ENCODE assay signal across 22 cellular contexts in the genomic region with DNA sequence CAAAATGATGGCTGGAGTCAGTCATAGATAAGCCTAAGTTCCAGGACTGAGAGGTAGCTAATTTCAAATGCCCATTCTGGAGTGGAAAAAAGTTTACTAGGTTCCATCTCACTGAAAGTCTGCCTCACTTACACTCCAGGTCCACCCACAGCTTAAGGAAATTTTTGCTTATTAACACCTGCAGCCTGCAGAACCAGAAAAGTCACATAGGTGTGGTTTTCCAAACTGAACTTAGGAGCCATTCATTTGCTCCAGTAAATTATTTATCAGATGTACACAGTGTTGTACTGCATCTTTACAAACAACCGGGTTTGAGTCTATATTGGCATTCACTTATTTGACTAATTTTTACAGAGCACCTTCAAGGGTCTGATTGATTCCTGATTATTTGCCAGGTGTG.
DNase-seq lines count a peak whose midpoint lies in the region; ATAC-seq and TF ChIP-seq lines count a peak whose summit lies in the region.
"Had no signal": no experiment of that assay in that cellular context is flagged by ENCODE, and none has a peak within 500 bp of the region (broad histone marks: within the 10 kb centered on the region; RNA-seq: fewer than 3 reads in every experiment).

No MANE protein-coding gene starts in this region.

- BruUV-seq in Caco-2 (replicated peaks; lab: Mats Ljungman, UMichigan), result no TSS peak

- intact Hi-C loops in Caco-2 (cut with micrococcal nuclease; ENCODE audit: unreplicated experiment), result loop anchor here (1.0 kb wide), 1 partner anchor 11 kb away; no protein-coding TSS in a partner anchor

- no peak overlapping the region for H3K27ac Mint-ChIP-seq in Caco-2 (ENCODE audit: unreplicated experiment)
- H3K27ac Mint-ChIP-seq: H9, HFFc6 had no signal

- no peaks in the 10 kb centered on the region for H3K9me3 ChIP-seq in Caco-2
- H3K9me3 ChIP-seq: BE2C, SJSA1 had no signal

- no peaks in the 10 kb centered on the region for H3K9me3 Mint-ChIP-seq in Caco-2 (ENCODE audit: unreplicated experiment)
- H3K9me3 Mint-ChIP-seq: H9, HFFc6 had no signal

- no peak overlapping the region for H3K4me3 Mint-ChIP-seq in Caco-2 (ENCODE audit: unreplicated experiment)
- H3K4me3 Mint-ChIP-seq: H9, HFFc6 had no signal

- peak overlapping the region; percentile 24; the same call in 1 of the 2 replicates for H3K27ac ChIP-seq in 22Rv1
- H3K27ac ChIP-seq: GM23248, HL-60, SJSA1 had no signal

- H3K27me3 ChIP-seq in Caco-2 (replicated peaks; ENCODE audit: control insufficient read depth, insufficient read depth, low read length), result no peaks in the 10 kb centered on the region
- H3K27me3 ChIP-seq: SJSA1 had no signal

- H3K4me1 ChIP-seq in Caco-2, result peaks cover 24% of the 10 kb centered on the region; the same call in 1 of the 2 replicates
- H3K4me1 ChIP-seq: BE2C, SJSA1 had no signal

- TF ChIP-seq CTCF in 22Rv1 (IDR thresholded peaks at IDR 0.05) (no peak), LNCaP clone FGC (IDR thresholded peaks at IDR 0.05; ENCODE audit: control insufficient read depth, extremely low read depth, insufficient read depth) (no peak), Caco-2 (IDR thresholded peaks at IDR 0.05; ENCODE audit: insufficient read depth in 1 of 2, low read depth in 1 of 2, low read length in 1 of 2, severe bottlenecking in 1 of 2, unreplicated experiment in 1 of 2) (no peak)

- DNase-seq in LNCaP clone FGC (ENCODE audit: low read depth), result peak; percentile 18
- peak; percentile 28 for DNase-seq in renal cortical epithelial cell (ENCODE audit: low read depth)
- no peak for DNase-seq in retina
- DNase-seq in Caco-2, result no peak
- DNase-seq: BE2C, DND-41, GM23248, H9, HFFc6, KBM-7, NCI-H1092 treated with DMSO at 0.1 percent for 48 hours, NCI-H1436 treated with DMSO at 0.1 percent for 48 hours, NCI-H2029 treated with DMSO at 0.1 percent for 48 hours, NCI-H226, NCI-H524 treated with DMSO at 0.1 percent for 48 hours, OCI-M1 had no signal

- POLR2A ChIA-PET in Caco-2 (lab: Charles Lee), result no interaction called here

- peaks cover 7% of the 10 kb centered on the region for H3K4me1 Mint-ChIP-seq in Caco-2 (ENCODE audit: low read depth, unreplicated experiment)

- H3K36me3 ChIP-seq in Caco-2 (ENCODE audit: control insufficient read depth, insufficient read depth, low read length), result no peaks in the 10 kb centered on the region
- H3K36me3 ChIP-seq: BE2C, SJSA1 had no signal

- CTCF ChIA-PET in Caco-2 (lab: Charles Lee), result no interaction called here

- ATAC-seq in esophagus mucosa (peak; percentile 85), GM21717 (IDR thresholded peaks at IDR 0.05; ENCODE audit: unreplicated experiment) (no peak)
- ATAC-seq: Right ventricle myocardium inferior had no signal

- H3K36me3 Mint-ChIP-seq in Caco-2 (ENCODE audit: insufficient read depth, unreplicated experiment), result no peaks in the 10 kb centered on the region

- no peaks in the 10 kb centered on the region for H3K27me3 Mint-ChIP-seq in Caco-2 (ENCODE audit: insufficient read depth, unreplicated experiment)

- no peak overlapping the region for H3K4me3 ChIP-seq in LNCaP clone FGC (ENCODE audit: low read depth, low read length)
- no peak overlapping the region for H3K4me3 ChIP-seq in Caco-2 (ENCODE audit: low read depth, low read length)
- H3K4me3 ChIP-seq: GM23248, SJSA1 had no signal

Comparison
In these comparisons a context has a peak if more than half of its experiments do, and no peak if none do; other contexts are left out.
1. DNase-seq: peak in LNCaP clone FGC (single experiment) and renal cortical epithelial cell (single experiment); none in retina (single experiment) and Caco-2 (0 of 2).